In genomic region chr3:48402907-48403306, GRCh38 we compare ENCODE assay signal across 1 cellular context.
TF ChIP-seq lines count a peak whose summit lies in the region.

No MANE protein-coding gene starts in this region.

TF ChIP-seq in SK-N-SH, 30 proteins besides CTCF, POLR2A, EP300 and RAD21:
- TF ChIP-seq USF2 (IDR thresholded peaks at IDR 0.05; ENCODE audit: borderline replicate concordance, low read depth, low read length), result no peak
- TF ChIP-seq ELF1 (IDR thresholded peaks at IDR 0.05), result no peak
- TF ChIP-seq MXI1 (IDR thresholded peaks at IDR 0.05; ENCODE audit: low read depth, low read length), result no peak
- TF ChIP-seq USF1 (IDR thresholded peaks at IDR 0.05; ENCODE audit: borderline replicate concordance, low read depth), result no peak
- no peak for TF ChIP-seq MAX (IDR thresholded peaks at IDR 0.05; ENCODE audit: low read depth)
- no peak for TF ChIP-seq RCOR1 (IDR thresholded peaks at IDR 0.05; ENCODE audit: low read length)
- no peak for TF ChIP-seq PBX3 (IDR thresholded peaks at IDR 0.05)
- TF ChIP-seq RXRA (IDR thresholded peaks at IDR 0.05; ENCODE audit: borderline replicate concordance, low read depth), result no peak
TF ChIP-seq in SK-N-SH: peak in this region for 0.
